30 cellular contexts compared by ENCODE assay signal in the genomic region with DNA sequence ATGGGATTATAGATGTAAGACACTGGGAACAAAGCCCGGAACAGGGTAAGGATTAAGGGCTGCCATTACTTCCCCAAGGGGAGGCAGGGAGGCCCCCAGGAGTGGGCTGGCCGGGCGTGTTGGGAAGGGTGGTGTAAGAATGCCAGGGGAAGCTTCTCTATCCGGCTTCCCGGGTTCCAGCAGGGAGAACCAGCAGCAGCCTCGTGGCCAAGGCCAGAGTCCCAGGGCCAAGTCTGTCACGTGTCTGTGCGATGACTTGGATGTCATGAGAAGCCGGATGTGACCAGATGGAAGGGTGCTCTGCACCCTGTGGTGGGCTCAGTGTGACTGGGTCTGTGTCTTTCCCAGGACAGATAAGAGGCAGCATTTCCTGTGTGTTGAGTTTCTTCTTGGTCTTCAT. TPM values are rescaled to one million over a fixed set of nuclear protein-coding genes. Genes with fewer than 3 reads are reported as not detected.
"Had no signal": no experiment of that assay in that cellular context is flagged by ENCODE, and none has a peak within 500 bp of the region (broad histone marks: within the 10 kb centered on the region; RNA-seq: fewer than 3 reads in every experiment).

No MANE protein-coding gene starts in this region.

- H3K27ac Mint-ChIP-seq: effector memory CD8-positive, alpha-beta T cell; memory B cell; natural killer cell; stimulated activated naive CD8-positive, alpha-beta T cell treated with anti-CD3 and anti-CD28 coated beads, Interleukin-15, amount 100 ng/mL, for 72 hours had no signal

- FAIRE-seq: endometrium, islet of Langerhans had no signal

- H3K36me3 ChIP-seq: heart right ventricle, left ventricle myocardium inferior, prostate gland, right atrium auricular region, suprapubic skin, transverse colon, vagina had no signal

- H3K4me1 ChIP-seq: esophagus squamous epithelium, heart right ventricle, left ventricle myocardium inferior, parathyroid adenoma, prostate gland, right atrium auricular region, suprapubic skin, vagina had no signal

- H3K9ac ChIP-seq: parathyroid adenoma had no signal

- ATAC-seq: effector memory CD8-positive, alpha-beta T cell; heart right ventricle; left colon; natural killer cell; stimulated activated naive CD8-positive, alpha-beta T cell treated with anti-CD3 and anti-CD28 coated beads, Interleukin-15, amount 100 ng/mL, for 72 hours had no signal

- H3K27ac ChIP-seq: esophagus squamous epithelium, heart right ventricle, left ventricle myocardium inferior, parathyroid adenoma, prostate gland, right atrium auricular region, skin epidermis, suprapubic skin, transverse colon, vagina had no signal

- H3K36me3 Mint-ChIP-seq: memory B cell, natural killer cell had no signal

- H3K9me3 ChIP-seq: esophagus squamous epithelium, heart right ventricle, left ventricle myocardium inferior, prostate gland, right atrium auricular region, suprapubic skin, transverse colon, vagina had no signal

- H3K4me1 Mint-ChIP-seq: natural killer cell; neural crest cell; stimulated activated naive CD8-positive, alpha-beta T cell treated with anti-CD3 and anti-CD28 coated beads, Interleukin-15, amount 100 ng/mL, for 72 hours had no signal

- H3K4me3 ChIP-seq: esophagus squamous epithelium, heart right ventricle, left ventricle myocardium inferior, lung, prostate gland, right atrium auricular region, skin epidermis, suprapubic skin, transverse colon, vagina had no signal

- H3K4me3 Mint-ChIP-seq: effector memory CD8-positive, alpha-beta T cell; memory B cell; natural killer cell; neural crest cell; stimulated activated naive CD8-positive, alpha-beta T cell treated with anti-CD3 and anti-CD28 coated beads, Interleukin-15, amount 100 ng/mL, for 72 hours had no signal

- H3K27me3 ChIP-seq: esophagus squamous epithelium, right atrium auricular region, transverse colon, vagina had no signal

- H3K9me3 Mint-ChIP-seq: effector memory CD8-positive, alpha-beta T cell; natural killer cell had no signal

- H3K79me2 ChIP-seq: parathyroid adenoma had no signal

- H2AFZ ChIP-seq: parathyroid adenoma had no signal

- DNase-seq: cortex of kidney; effector memory CD8-positive, alpha-beta T cell; erythroblast; esophagus squamous epithelium; foreskin melanocyte; glutamatergic neuron; heart right ventricle; hippocampal formation; kidney glomerular epithelial cell; left colon; left ventricle myocardium inferior; natural killer cell; stimulated activated CD4-positive, alpha-beta T cell treated with anti-CD3 and anti-CD28 coated beads, Interleukin-15, amount 100 ng/mL, for 24 hours; stimulated activated CD4-positive, alpha-beta T cell treated with anti-CD3 and anti-CD28 coated beads, Interleukin-2, amount 100 ng/mL, for 48 hours; stimulated activated naive CD4-positive, alpha-beta T cell; stimulated activated naive CD8-positive, alpha-beta T cell treated with anti-CD3 and anti-CD28 coated beads, Interleukin-15, amount 100 ng/mL, for 72 hours; transverse colon had no signal

RNA-seq across cellular contexts. Expression of a gene that starts 52.1 kb away (rescaled TPM):
- total RNA-seq: left ventricle myocardium inferior, mononuclear cell, natural killer cell, neural crest cell, osteoblast had no signal
